7 cellular contexts compared by ENCODE assay signal in the genomic region with DNA sequence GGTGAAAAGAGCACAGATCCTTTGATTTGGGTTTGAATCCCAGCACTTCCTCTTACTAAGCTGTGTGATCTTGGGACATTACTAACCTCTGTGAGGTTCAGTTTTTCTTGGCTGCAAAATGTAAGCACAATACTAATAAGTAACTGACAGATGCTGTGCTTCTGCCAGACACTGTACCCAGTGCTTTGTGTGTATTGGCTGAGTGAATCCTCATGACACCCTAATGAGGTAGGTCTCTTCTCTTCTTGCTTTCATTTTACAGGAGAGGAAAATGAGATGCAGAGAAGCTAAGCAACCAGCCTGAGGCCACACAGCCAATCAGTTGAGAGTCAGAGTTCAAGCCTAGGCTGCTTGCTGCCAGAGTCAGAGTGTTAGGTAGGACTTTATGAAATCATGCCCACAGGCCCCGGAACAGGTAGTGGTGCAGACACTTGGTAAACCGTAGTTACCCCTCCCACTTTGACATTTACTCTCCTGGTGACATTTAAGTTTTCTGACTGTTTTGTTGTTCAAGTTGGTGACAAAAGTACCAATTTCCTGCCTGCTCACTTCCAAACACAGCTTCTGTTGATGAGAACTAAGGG. TPM values are rescaled to one million over a fixed set of nuclear protein-coding genes. Genes with fewer than 3 reads are reported as not detected.
DNase-seq lines count a peak whose midpoint lies in the region; ATAC-seq and TF ChIP-seq lines count a peak whose summit lies in the region.

No MANE protein-coding gene starts in this region.

- no peaks in the 10 kb centered on the region for H3K9me3 ChIP-seq in colonic mucosa

- no peak for TF ChIP-seq CTCF in colonic mucosa (IDR thresholded peaks at IDR 0.05)

- no peaks in the 10 kb centered on the region for H3K36me3 ChIP-seq in colonic mucosa

- intact Hi-C loops in colonic mucosa (cut with DNase I) = no loop called here

- peak; percentile 79 for DNase-seq in activated CD4-positive, CD25-positive, alpha-beta regulatory T cell treated with anti-CD3 and anti-CD28 coated beads, Interleukin-2, amount 50 U/mL, for 16 hours (ENCODE audit: low read depth, low spot score)
- DNase-seq in colonic mucosa (no peak), skeletal muscle cell (ENCODE audit: low read depth) (peak; percentile 71), middle frontal gyrus (ENCODE audit: extremely low spot score, low spot score) (no peak), superior temporal gyrus (ENCODE audit: extremely low spot score) (no peak)

- H3K4me3 ChIP-seq in colonic mucosa (no peak overlapping the region), skeletal muscle cell (ENCODE audit: low read depth, low read length) (no peak overlapping the region)

- peaks cover 21% of the 10 kb centered on the region for H3K4me1 ChIP-seq in colonic mucosa

- ATAC-seq in GM19324 (IDR thresholded peaks at IDR 0.05; ENCODE audit: low FRiP score, unreplicated experiment) = peak; percentile 70
- peak; percentile 75 for ATAC-seq in HG03159 (IDR thresholded peaks at IDR 0.05; ENCODE audit: unreplicated experiment)

- peak overlapping the region; percentile 44 for H3K27ac ChIP-seq in colonic mucosa

- H3K9ac ChIP-seq in colonic mucosa (ENCODE audit: low read depth in 2 of 2, low read length in 2 of 2) = no peak overlapping the region

- no peaks in the 10 kb centered on the region for H3K27me3 ChIP-seq in colonic mucosa

RNA-seq across cellular contexts. Expression of a gene that starts 21.2 kb away (rescaled TPM):
- 10 to 100 TPM; 37.5 to 45.7 TPM for total RNA-seq in colonic mucosa

Comparison
In these comparisons a context has a peak if more than half of its experiments do, and no peak if none do; other contexts are left out.
1. DNase-seq: peak in activated CD4-positive, CD25-positive, alpha-beta regulatory T cell treated with anti-CD3 and anti-CD28 coated beads, Interleukin-2, amount 50 U/mL, for 16 hours (single experiment) and skeletal muscle cell (single experiment); none in colonic mucosa (single experiment), middle frontal gyrus (single experiment) and superior temporal gyrus (single experiment).